In genomic region chr22:30212996-30213441, GRCh38 we compare ENCODE assay signal across 9 cellular contexts. TPM values are rescaled to one million over a fixed set of nuclear protein-coding genes. Genes with fewer than 3 reads are reported as not detected.
DNase-seq lines count a peak whose midpoint lies in the region; ATAC-seq and TF ChIP-seq lines count a peak whose summit lies in the region.
"Had no signal": no experiment of that assay in that cellular context is flagged by ENCODE, and none has a peak within 500 bp of the region (broad histone marks: within the 10 kb centered on the region; RNA-seq: fewer than 3 reads in every experiment).

No MANE protein-coding gene starts in this region.

- H3K27ac ChIP-seq in DND-41 (ENCODE audit: low read length) (peak overlapping the region; percentile 33), colonic mucosa (peak overlapping the region; percentile 12), neutrophil (peak overlapping the region; percentile 94), WERI-Rb-1 (no peak overlapping the region)

- H3K27me3 ChIP-seq in DND-41 (ENCODE audit: insufficient read depth, low read length, poor library complexity) (no peaks in the 10 kb centered on the region), colonic mucosa (no peaks in the 10 kb centered on the region), neutrophil (no peaks in the 10 kb centered on the region), WERI-Rb-1 (ENCODE audit: insufficient read depth, low read depth, severe bottlenecking) (no peaks in the 10 kb centered on the region)

- peak; percentile 64 for DNase-seq in DND-41
- DNase-seq in MV-4-11 (lab: John Stamatoyannopoulos, UW) = peak; percentile 90
- DNase-seq in colonic mucosa = no peak
- DNase-seq in stimulated activated naive CD4-positive, alpha-beta T cell (lab: John Stamatoyannopoulos, UW) = no peak
- DNase-seq in WERI-Rb-1 = no peak
- no peak for DNase-seq in NCI-H2029 treated with DMSO at 0.1 percent for 48 hours (lab: John Stamatoyannopoulos, UW)
- DNase-seq: activated naive CD8-positive, alpha-beta T cell treated with anti-CD3 and anti-CD28 coated beads for 36 hours had no signal

- no peaks in the 10 kb centered on the region for H3K36me3 ChIP-seq in DND-41 (ENCODE audit: insufficient read depth, low read length)
- no peaks in the 10 kb centered on the region for H3K36me3 ChIP-seq in colonic mucosa
- H3K36me3 ChIP-seq in neutrophil = no peaks in the 10 kb centered on the region
- H3K36me3 ChIP-seq in WERI-Rb-1 = no peaks in the 10 kb centered on the region

- H3K79me2 ChIP-seq in DND-41 (ENCODE audit: insufficient read depth, low read length) = no peaks in the 10 kb centered on the region

- H4K20me1 ChIP-seq in DND-41 (ENCODE audit: insufficient read depth, low read length) = no peaks in the 10 kb centered on the region

- H3K4me2 ChIP-seq in DND-41 (ENCODE audit: insufficient read depth, low read length) = no peak overlapping the region

- no peak overlapping the region for H3K9ac ChIP-seq in DND-41 (ENCODE audit: low read depth, low read length)
- H3K9ac ChIP-seq in colonic mucosa (ENCODE audit: low read depth in 2 of 2, low read length in 2 of 2) = no peak overlapping the region

- no peak overlapping the region for H2AFZ ChIP-seq in DND-41 (ENCODE audit: low read depth, low read length)

- peak; percentile 83 for ATAC-seq in DND-41 (ENCODE audit: insufficient read depth, low read depth)
- no peak for ATAC-seq in HG02588 (IDR thresholded peaks at IDR 0.05; ENCODE audit: unreplicated experiment)

- no peak for TF ChIP-seq CTCF in DND-41 (IDR thresholded peaks at IDR 0.05; ENCODE audit: borderline replicate concordance, extremely low read depth, low read length, poor library complexity, severe bottlenecking)
- no peak for TF ChIP-seq CTCF in colonic mucosa (IDR thresholded peaks at IDR 0.05)
- TF ChIP-seq CTCF in neutrophil (IDR thresholded peaks at IDR 0.05) = no peak
- TF ChIP-seq CTCF in WERI-Rb-1 (IDR thresholded peaks at IDR 0.05; ENCODE audit: low read depth, low read length) = no peak

- H3K4me3 ChIP-seq in DND-41 (ENCODE audit: low read depth in 1 of 2, low read length in 2 of 2) = no peak overlapping the region
- no peak overlapping the region for H3K4me3 ChIP-seq in colonic mucosa
- peak overlapping the region; percentile 5 to 51 for H3K4me3 ChIP-seq in neutrophil (ENCODE audit: low read depth in 1 of 2, low read length in 1 of 2)
- no peak overlapping the region for H3K4me3 ChIP-seq in WERI-Rb-1 (ENCODE audit: low read depth, low read length)

- H3K9me3 ChIP-seq in DND-41 (ENCODE audit: insufficient read depth, low read length, severe bottlenecking) (no peaks in the 10 kb centered on the region), colonic mucosa (no peaks in the 10 kb centered on the region), neutrophil (no peaks in the 10 kb centered on the region), WERI-Rb-1 (ENCODE audit: severe bottlenecking) (no peaks in the 10 kb centered on the region)

- H3K4me1 ChIP-seq in DND-41 (ENCODE audit: insufficient read depth, low read length) (peaks cover 28% of the 10 kb centered on the region), colonic mucosa (no peaks in the 10 kb centered on the region), neutrophil (ENCODE audit: control insufficient read depth in 1 of 2, insufficient read depth in 1 of 2, low read depth in 1 of 2, low read length in 1 of 2) (peaks cover 42 to 48% of the 10 kb centered on the region in 2 experiments)

- intact Hi-C loops in colonic mucosa (cut with DNase I) = no loop called here

RNA-seq across cellular contexts. Expression of gene LIF, which starts 33.5 kb away (rescaled TPM):
- 10 to 100 TPM in 1 of 2 donors, 1 to 10 TPM in 1; 9.5 to 12.5 TPM for total RNA-seq in colonic mucosa

RNA-seq across cellular contexts. Expression of gene OSM, which starts 53.6 kb away (rescaled TPM):
- total RNA-seq in colonic mucosa = under 1 TPM; 0.21 to 0.44 TPM

Comparison
In these comparisons a context has a peak if more than half of its experiments do, and no peak if none do; other contexts are left out.
1. DNase-seq: peak in DND-41 (single experiment) and MV-4-11 (single experiment); none in colonic mucosa (single experiment), stimulated activated naive CD4-positive, alpha-beta T cell (0 of 6), WERI-Rb-1 (single experiment) and NCI-H2029 treated with DMSO at 0.1 percent for 48 hours (single experiment).
2. H3K4me3 ChIP-seq: peak in neutrophil (2 of 2); none in DND-41 (0 of 2), colonic mucosa (single experiment) and WERI-Rb-1 (single experiment).